8 cellular contexts compared by ENCODE assay signal in genomic region chr1:6393400-6394187, GRCh38. TPM values are rescaled to one million over a fixed set of nuclear protein-coding genes. Genes with fewer than 3 reads are reported as not detected.
DNase-seq lines count a peak whose midpoint lies in the region; FAIRE-seq and TF ChIP-seq lines count a peak whose summit lies in the region.

Gene ACOT7 (minus strand): TSS chr1:6393767. CDS start chr1:6393399, 368 bp downstream.

- H3K4me3 ChIP-seq in H7 (ENCODE audit: insufficient read depth, low read depth, low read length) (peak within 1 kb of the TSS; percentile 71), Loucy (ENCODE audit: low read length, poor library complexity, severe bottlenecking) (peak within 1 kb of the TSS; percentile 87), SJSA1 (peak within 1 kb of the TSS; percentile 97), suprapubic skin (peak within 1 kb of the TSS; percentile 72)

- peaks cover 4% of the 10 kb centered on the region; the same call in 1 of the 2 replicates for H3F3A ChIP-seq in Loucy (ENCODE audit: low read depth)

- no peak for TF ChIP-seq EP300 in suprapubic skin (IDR thresholded peaks at IDR 0.05)

- peak within 1 kb of the TSS; percentile 86 for H3K9ac ChIP-seq in Loucy (ENCODE audit: low read depth, low read length, poor library complexity, severe bottlenecking)

- DNase-seq in GDM1 (lab: John Stamatoyannopoulos, UW) (peak; percentile 81), H7 (peak; percentile 99), SJSA1 (ENCODE audit: low read depth in 1 of 2, low spot score in 2 of 2) (peak; percentile 89 to 97), frontal cortex (ENCODE audit: low spot score in 2 of 2) (peak; percentile 95 to 97), nucleus accumbens (lab: John Stamatoyannopoulos, UW) (peak in 55 of 56 donors; percentile 64 to 97 (median 89)), suprapubic skin (ENCODE audit: low spot score in 2 of 2) (peak; percentile 88)
- peak; percentile 74 to 94 (median 84) for DNase-seq in activated naive CD4-positive, alpha-beta T cell (lab: John Stamatoyannopoulos, UW)

- H3K4me1 ChIP-seq in Loucy (ENCODE audit: insufficient read depth, low read length, poor library complexity, severe bottlenecking) (peaks cover 32% of the 10 kb centered on the region), SJSA1 (replicated peaks) (peaks cover 15% of the 10 kb centered on the region), suprapubic skin (peaks cover 20% of the 10 kb centered on the region)

- H3K27me3 ChIP-seq in H7 (ENCODE audit: control insufficient read depth, insufficient read depth, low read length) (peaks cover 2% of the 10 kb centered on the region; the same call in 1 of the 2 replicates), Loucy (ENCODE audit: insufficient read depth, low read length, poor library complexity, severe bottlenecking) (no peaks in the 10 kb centered on the region), SJSA1 (replicated peaks) (no peaks in the 10 kb centered on the region), suprapubic skin (no peaks in the 10 kb centered on the region)

- TF ChIP-seq CTCF in Loucy (conservative IDR thresholded peaks at IDR 0.05; ENCODE audit: low read length) (no peak), suprapubic skin (IDR thresholded peaks at IDR 0.05) (no peak)

- H4K20me1 ChIP-seq in Loucy (ENCODE audit: insufficient read depth, low read length, poor library complexity, severe bottlenecking), result peaks cover 13% of the 10 kb centered on the region

- H3K27ac ChIP-seq in SJSA1, result peak within 1 kb of the TSS; percentile 100
- H3K27ac ChIP-seq in suprapubic skin, result peak within 1 kb of the TSS; percentile 99

- no peak for FAIRE-seq in frontal cortex (lab: Jason Lieb, UNC)

- peak within 1 kb of the TSS; percentile 87 for H2AFZ ChIP-seq in Loucy (ENCODE audit: low read length)

- peak in 1 of 2 donors; percentile 44 for TF ChIP-seq POLR2A in suprapubic skin (IDR thresholded peaks at IDR 0.05)

- H3K9me2 ChIP-seq in Loucy (replicated peaks; ENCODE audit: low read depth, low read length), result no peaks in the 10 kb centered on the region

- no peaks in the 10 kb centered on the region for H3K36me3 ChIP-seq in H7 (replicated peaks; ENCODE audit: control insufficient read depth, insufficient read depth, low read length)
- H3K36me3 ChIP-seq in Loucy (ENCODE audit: insufficient read depth, low read length), result no peaks in the 10 kb centered on the region
- peaks cover 3% of the 10 kb centered on the region for H3K36me3 ChIP-seq in SJSA1
- no peaks in the 10 kb centered on the region for H3K36me3 ChIP-seq in suprapubic skin

- under 1% methylated on average over 32 of the region's 87 CpGs for WGBS in suprapubic skin

- peak within 1 kb of the TSS; percentile 100 for H3K4me2 ChIP-seq in Loucy (ENCODE audit: low read depth, low read length, poor library complexity, severe bottlenecking)

- peaks cover 45% of the 10 kb centered on the region for H3K79me2 ChIP-seq in Loucy (ENCODE audit: insufficient read depth, low read length)

- no peaks in the 10 kb centered on the region for H3K9me3 ChIP-seq in Loucy (ENCODE audit: insufficient read depth, low read depth, low read length)
- H3K9me3 ChIP-seq in SJSA1 (replicated peaks), result no peaks in the 10 kb centered on the region
- H3K9me3 ChIP-seq in suprapubic skin, result no peaks in the 10 kb centered on the region

RNA-seq across cellular contexts. Expression of gene ACOT7, which starts in this region (rescaled TPM):
- total RNA-seq in H7 (2014; rRNA removed; shearing (Covaris generic)), result 68.9 and 76.3 TPM in 2 replicates
- total RNA-seq in SJSA1 (2014; rRNA removed; shearing (Covaris generic)), result 33.9 and 36.9 TPM in 2 replicates
- total RNA-seq in frontal cortex, result 40.8 TPM
- total RNA-seq in suprapubic skin, result 10 to 100 TPM in 3 of 4 donors, 1 to 10 TPM in 1; 8.4 to 40.5 (median 26.7) TPM

Comparison
In these comparisons a context has a peak if more than half of its experiments do, and no peak if none do; other contexts are left out.
1. Peak in every context shown above with its lines: DNase-seq, H3K4me3 ChIP-seq and H3K27ac ChIP-seq.